ENCODE assay signal across 8 cellular contexts in genomic region chr12:110355080-110355479, GRCh38. TPM values are rescaled to one million over a fixed set of nuclear protein-coding genes. Genes with fewer than 3 reads are reported as not detected.
DNase-seq lines count a peak whose midpoint lies in the region; ATAC-seq lines count a peak whose summit lies in the region.

No MANE protein-coding gene starts in this region.

- H3K4me1 Mint-ChIP-seq in activated CD4-positive, alpha-beta memory T cell treated with anti-CD3 and anti-CD28 coated beads for 36 hours (ENCODE audit: low read depth) = peaks cover 16% of the 10 kb centered on the region

- H3K4me3 Mint-ChIP-seq in activated CD4-positive, alpha-beta memory T cell treated with anti-CD3 and anti-CD28 coated beads for 36 hours = no peak overlapping the region

- H3K9me3 Mint-ChIP-seq in activated CD4-positive, alpha-beta memory T cell treated with anti-CD3 and anti-CD28 coated beads for 36 hours = no peaks in the 10 kb centered on the region

- peaks cover 5% of the 10 kb centered on the region for H3K36me3 Mint-ChIP-seq in activated CD4-positive, alpha-beta memory T cell treated with anti-CD3 and anti-CD28 coated beads for 36 hours

- no peak overlapping the region for H3K27ac Mint-ChIP-seq in activated CD4-positive, alpha-beta memory T cell treated with anti-CD3 and anti-CD28 coated beads for 36 hours

- intact Hi-C loops in activated CD4-positive, alpha-beta memory T cell treated with anti-CD3 and anti-CD28 coated beads for 36 hours (cut with micrococcal nuclease) = loop anchor here (1.0 kb wide), 1 partner anchor 76 kb away; no protein-coding TSS in a partner anchor

- peak; percentile 57 for ATAC-seq in left lobe of liver

- POLR2A ChIA-PET in activated CD4-positive, alpha-beta memory T cell treated with anti-CD3 and anti-CD28 coated beads for 36 hours (lab: Charles Lee) = no interaction called here

- CTCF ChIA-PET in activated CD4-positive, alpha-beta memory T cell treated with anti-CD3 and anti-CD28 coated beads for 36 hours (lab: Charles Lee) = interaction anchor here (3.0 kb wide), 1 partner anchor 76 kb away, joined by 29 read pairs; no protein-coding TSS in a partner anchor

- H3K27me3 Mint-ChIP-seq in activated CD4-positive, alpha-beta memory T cell treated with anti-CD3 and anti-CD28 coated beads for 36 hours = no peaks in the 10 kb centered on the region

- DNase-seq in NCI-H146 (lab: John Stamatoyannopoulos, UW) = peak; percentile 21
- no peak for DNase-seq in NCI-H146 treated with DMSO at 0.1 percent for 48 hours (lab: John Stamatoyannopoulos, UW; ENCODE audit: unreplicated experiment)
- peak; percentile 40 for DNase-seq in HuH-7.5 (ENCODE audit: low spot score)
- peak; percentile 56 for DNase-seq in activated CD4-positive, alpha-beta memory T cell treated with anti-CD3 and anti-CD28 coated beads for 36 hours
- no peak for DNase-seq in left lobe of liver (ENCODE audit: low spot score)
- no peak for DNase-seq in Ammon's horn (ENCODE audit: low spot score)
- no peak for DNase-seq in NCI-H774 (lab: John Stamatoyannopoulos, UW)
- DNase-seq in MV-4-11 (lab: John Stamatoyannopoulos, UW) = no peak

RNA-seq across cellular contexts. Expression of gene ANAPC7, which starts 48.4 kb away (rescaled TPM):
- total RNA-seq in activated CD4-positive, alpha-beta memory T cell treated with anti-CD3 and anti-CD28 coated beads for 36 hours = 10 to 100 TPM; 47.3 to 52.9 TPM
- total RNA-seq in left lobe of liver = 15.5 TPM

Comparison
In these comparisons a context has a peak if more than half of its experiments do, and no peak if none do; other contexts are left out.
1. DNase-seq: peak in NCI-H146 (single experiment), HuH-7.5 (single experiment) and activated CD4-positive, alpha-beta memory T cell treated with anti-CD3 and anti-CD28 coated beads for 36 hours (single experiment); none in NCI-H146 treated with DMSO at 0.1 percent for 48 hours (single experiment), left lobe of liver (single experiment), Ammon's horn (single experiment), NCI-H774 (single experiment) and MV-4-11 (single experiment).